In genomic region chr7:93884541-93884940, GRCh38 we compare ENCODE assay signal across 22 cellular contexts. TPM values are rescaled to one million over a fixed set of nuclear protein-coding genes. Genes with fewer than 3 reads are reported as not detected.
"Had no signal": no experiment of that assay in that cellular context is flagged by ENCODE, and none has a peak within 500 bp of the region (broad histone marks: within the 10 kb centered on the region; RNA-seq: fewer than 3 reads in every experiment).

No MANE protein-coding gene starts in this region.

- H3K9me3 ChIP-seq: SK-N-SH had no signal

- H3K4me2 ChIP-seq: SK-N-SH had no signal

- FAIRE-seq: HTR-8/SVneo had no signal

- DNase-seq: KBM-7, NCI-H1092, NCI-H1105 treated with DMSO at 0.1 percent for 48 hours, NCI-H1417 treated with DMSO at 0.1 percent for 48 hours, NCI-H146, NCI-H1694 treated with DMSO at 0.1 percent for 48 hours, NCI-H1930, NCI-H2081, NCI-H2171, NCI-H226, NCI-H446, NCI-H510A, NCI-H524 treated with DMSO at 0.1 percent for 48 hours, NCI-H69, NCI-H774, RPMI8226, SHP77, SK-N-SH had no signal

RNA-seq across cellular contexts. Expression of gene TFPI2, which starts 6.0 kb away (rescaled TPM):
- total RNA-seq: MCF 10A had no signal

RNA-seq across cellular contexts. Expression of gene GNGT1, which starts 21.8 kb away (rescaled TPM):
- total RNA-seq: LHCN-M2, MCF 10A, SK-MEL-5 had no signal
